ENCODE assay signal across 16 cellular contexts in genomic region chr5:127112347-127112864, GRCh38.
"Had no signal": no experiment of that assay in that cellular context is flagged by ENCODE, and none has a peak within 500 bp of the region (broad histone marks: within the 10 kb centered on the region; RNA-seq: fewer than 3 reads in every experiment).

No MANE protein-coding gene starts in this region.

- H3K4me1 ChIP-seq: psoas muscle, right lobe of liver had no signal

- H3K4me2 ChIP-seq: hepatocyte had no signal

- ATAC-seq: activated CD4-positive, alpha-beta T cell treated with anti-CD3 and anti-CD28 coated beads for 36 hours; psoas muscle; right lobe of liver; T-cell had no signal

- H3K36me3 ChIP-seq: right lobe of liver, thoracic aorta, WERI-Rb-1 had no signal

- H3K9me3 ChIP-seq: psoas muscle, right lobe of liver, thoracic aorta had no signal

- H3K27me3 ChIP-seq: hepatocyte, right lobe of liver had no signal

- H3K27ac ChIP-seq: hepatocyte, psoas muscle, right lobe of liver, thoracic aorta, WERI-Rb-1 had no signal

- H3K79me2 ChIP-seq: hepatocyte had no signal

- H3K4me3 ChIP-seq: hepatocyte, psoas muscle, right lobe of liver, thoracic aorta had no signal

- H2AFZ ChIP-seq: hepatocyte had no signal

- DNase-seq: activated CD4-positive, alpha-beta memory T cell treated with anti-CD3 and anti-CD28 coated beads, Interleukin-2, amount 10 ng/mL, durations not matched to agents 7 days and 5 days; activated CD4-positive, alpha-beta T cell treated with anti-CD3 and anti-CD28 coated beads for 36 hours; activated gamma-delta T cell; activated naive CD8-positive, alpha-beta T cell treated with anti-CD3 and anti-CD28 coated beads for 36 hours; activated T-cell treated with anti-CD3 and anti-CD28 coated beads, Interleukin-2, amount 50 U/mL, for 48 hours; effector memory CD4-positive, alpha-beta T cell; erythroblast; kidney glomerular epithelial cell; nephron progenitor cell; psoas muscle; right lobe of liver; stimulated activated CD4-positive, alpha-beta T cell treated with anti-CD3 and anti-CD28 coated beads, Interleukin-2, amount 100 ng/mL, for 48 hours; T-cell; WERI-Rb-1 had no signal
